In the genomic region with DNA sequence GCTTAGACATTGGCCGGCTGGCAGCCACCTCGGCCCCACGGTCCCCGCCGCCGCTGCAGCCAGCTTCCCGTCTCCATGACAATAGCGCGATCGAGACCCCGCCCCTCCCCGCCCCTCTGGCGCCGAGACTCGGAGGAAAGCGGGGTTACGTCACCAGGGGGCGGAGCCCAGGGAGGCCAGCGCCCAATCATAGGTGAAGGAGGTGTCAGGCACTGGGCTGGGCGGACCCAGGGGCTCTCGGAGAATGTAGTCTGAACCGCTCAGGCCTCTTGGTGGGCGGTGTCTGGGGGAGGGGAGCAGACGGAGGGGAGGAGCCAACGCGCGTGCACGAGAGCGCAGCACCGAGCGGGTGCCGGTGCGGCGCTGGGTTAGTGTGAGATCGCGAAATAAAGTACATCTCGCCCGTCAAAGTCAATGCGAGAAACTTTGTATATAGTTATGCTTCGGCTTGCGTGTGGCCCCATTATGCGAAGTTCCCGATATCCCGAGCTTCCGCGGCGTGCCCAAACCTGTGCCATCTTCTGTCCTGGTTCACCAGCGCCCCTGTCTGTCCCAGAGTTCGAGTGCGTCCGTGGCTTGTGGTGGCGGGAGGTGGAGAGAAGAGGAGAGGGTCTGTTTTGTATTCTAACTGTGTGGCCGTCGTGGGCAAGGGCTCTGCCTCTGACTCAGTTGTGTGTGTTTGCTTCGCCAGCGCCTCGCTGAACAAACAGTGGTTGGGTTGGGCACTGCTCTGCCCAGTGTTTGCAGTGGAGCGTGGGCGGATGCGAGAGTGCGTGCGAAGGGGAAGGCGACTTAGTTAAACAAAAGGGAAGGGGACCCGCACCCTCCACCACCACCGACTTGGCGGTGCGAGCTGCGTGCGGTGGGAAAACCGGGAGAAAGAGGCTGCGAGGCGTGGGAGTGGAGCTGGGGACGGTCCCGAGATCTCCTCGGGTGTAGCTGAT, we compare ENCODE assay signal across 8 cellular contexts.
DNase-seq lines count a peak whose midpoint lies in the region; ATAC-seq lines count a peak whose summit lies in the region.

No MANE protein-coding gene starts in this region.

- H3K4me3 ChIP-seq in NT2/D1 (ENCODE audit: insufficient read length, low read depth) (peak overlapping the region; percentile 80), mucosa of rectum (ENCODE audit: low read length in 2 of 2) (peak overlapping the region; percentile 68 to 77)

- H3K9ac ChIP-seq in NT2/D1 (ENCODE audit: insufficient read length, low read depth) (peak overlapping the region; percentile 89), mucosa of rectum (ENCODE audit: low read depth in 1 of 2, low read length in 2 of 2) (peak overlapping the region; percentile 14 to 56)

- peaks cover 69% of the 10 kb centered on the region for H3K27me3 ChIP-seq in NT2/D1 (ENCODE audit: insufficient read depth, insufficient read length)
- H3K27me3 ChIP-seq in mucosa of rectum (ENCODE audit: control insufficient read depth in 2 of 2, insufficient read depth in 2 of 2, low read length in 2 of 2), result peaks cover 47 to 55% of the 10 kb centered on the region in 2 donors

- H3K36me3 ChIP-seq in NT2/D1 (ENCODE audit: insufficient read depth, insufficient read length, low read length), result no peaks in the 10 kb centered on the region
- no peaks in the 10 kb centered on the region for H3K36me3 ChIP-seq in mucosa of rectum (ENCODE audit: control insufficient read depth in 2 of 2, insufficient read depth in 2 of 2, low read length in 2 of 2)

- DNase-seq in COR-L47 (lab: John Stamatoyannopoulos, UW), result peak; percentile 99
- DNase-seq in HUDEP-2 (lab: John Stamatoyannopoulos, UW; ENCODE audit: unreplicated experiment in 76 of 76), result peak in 75 of 76 experiments; percentile 74 to 99 (median 98)
- DNase-seq in NT2/D1 (ENCODE audit: low read depth, low spot score), result peak; percentile 98
- DNase-seq in activated CD8-positive, alpha-beta memory T cell treated with anti-CD3 and anti-CD28 coated beads, Interleukin-2, amount 50 U/mL, for 4 hours, result peak; percentile 93
- peak; percentile 90 for DNase-seq in epithelial cell of prostate (ENCODE audit: low read depth, low spot score)
- DNase-seq in stimulated activated CD8-positive, alpha-beta memory T cell treated with anti-CD3 and anti-CD28 coated beads, Interleukin-4, amount 100 ng/mL, for 24 hours (ENCODE audit: low read depth), result peak; percentile 93

- H3K4me1 ChIP-seq in NT2/D1 (ENCODE audit: insufficient read depth, insufficient read length), result peaks cover 13% of the 10 kb centered on the region
- peaks cover 14 to 19% of the 10 kb centered on the region in 2 donors for H3K4me1 ChIP-seq in mucosa of rectum (ENCODE audit: control insufficient read depth in 2 of 2, insufficient read depth in 2 of 2, low read length in 2 of 2)

- H3K27ac ChIP-seq in epithelial cell of prostate (peak overlapping the region; percentile 97), mucosa of rectum (ENCODE audit: low read depth in 2 of 2, low read length in 2 of 2) (peak overlapping the region in 1 of 2 donors; percentile 54)

- H3K9me3 ChIP-seq in NT2/D1 (ENCODE audit: insufficient read depth, low read length) (no peaks in the 10 kb centered on the region), mucosa of rectum (ENCODE audit: control insufficient read depth in 2 of 2, low read length in 2 of 2) (no peaks in the 10 kb centered on the region)

- peak; percentile 94 for ATAC-seq in GM21381 (IDR thresholded peaks at IDR 0.05; ENCODE audit: unreplicated experiment)
